In genomic region chr20:57420571-57421257, GRCh38 we compare ENCODE assay signal across 1 cellular context.
TF ChIP-seq lines count a peak whose summit lies in the region.

No MANE protein-coding gene starts in this region.

TF ChIP-seq in K562, 482 proteins besides CTCF, POLR2A, EP300 and RAD21 (continued from another document):
- TF ChIP-seq MNT (conservative IDR thresholded peaks at IDR 0.05), result peak in 1 of 2 experiments; percentile 41; a peak in 2 of 4 replicates
- TF ChIP-seq ZSCAN29 (IDR thresholded peaks at IDR 0.05), result no peak
- TF ChIP-seq CREM (IDR thresholded peaks at IDR 0.05; ENCODE audit: low read depth), result peak; percentile 41
- TF ChIP-seq GABPB1 (CRISPR knock-in tag; IDR thresholded peaks at IDR 0.05), result no peak
- peak; percentile 40 for TF ChIP-seq CBFA2T3 (IDR thresholded peaks at IDR 0.05)
- no peak for TF ChIP-seq ZBTB12 (CRISPR knock-in tag; IDR thresholded peaks at IDR 0.05)
- TF ChIP-seq GTF2F1 (IDR thresholded peaks at IDR 0.05; ENCODE audit: low read depth, low read length), result no peak
- TF ChIP-seq TCF3 (CRISPR knock-in tag; IDR thresholded peaks at IDR 0.05), result peak; percentile 55
- peak; percentile 27 for TF ChIP-seq MEIS2 (IDR thresholded peaks at IDR 0.05; ENCODE audit: partially characterized antibody)
- TF ChIP-seq ZNF592 (IDR thresholded peaks at IDR 0.05), result peak; percentile 61; the same call in 1 of the 2 replicates
- TF ChIP-seq TRIM25 (IDR thresholded peaks at IDR 0.05; ENCODE audit: borderline replicate concordance), result no peak
- peak; percentile 40; the same call in 1 of the 2 replicates for TF ChIP-seq ARID1B (IDR thresholded peaks at IDR 0.05)
